ENCODE assay signal across 8 cellular contexts in the genomic region with DNA sequence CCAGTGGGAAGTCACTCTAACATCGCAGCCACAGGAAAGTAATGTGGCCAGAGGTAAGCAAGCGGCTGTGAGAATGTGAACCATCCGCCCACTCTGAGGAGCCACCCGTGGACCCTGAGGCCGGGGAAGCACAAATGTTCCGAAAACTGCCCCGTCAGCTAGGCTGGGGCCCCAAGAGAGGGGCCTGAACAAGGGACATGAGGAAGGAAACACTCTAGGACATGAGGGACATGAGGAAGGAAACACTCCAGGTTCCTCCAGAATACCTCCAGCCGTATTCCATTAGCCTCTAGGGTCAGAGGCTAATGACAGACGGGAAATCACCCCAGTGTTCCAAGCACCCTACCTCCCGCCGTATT. TPM values are rescaled to one million over a fixed set of nuclear protein-coding genes. Genes with fewer than 3 reads are reported as not detected.
A peak's percentile ranks its signal among the peaks of the same experiment; 100 is the strongest.
DNase-seq lines count a peak whose midpoint lies in the region; ATAC-seq and TF ChIP-seq lines count a peak whose summit lies in the region.

No MANE protein-coding gene starts in this region.

- H3K36me3 Mint-ChIP-seq in activated CD4-positive, alpha-beta T cell treated with anti-CD3 and anti-CD28 coated beads for 36 hours (ENCODE audit: low read depth): peaks cover 10% of the 10 kb centered on the region
- H3K36me3 Mint-ChIP-seq in activated CD4-positive, alpha-beta memory T cell treated with anti-CD3 and anti-CD28 coated beads, Interleukin-2, amount 10 ng/mL, durations not matched to agents 7 days and 5 days (ENCODE audit: low read depth): peaks cover 26% of the 10 kb centered on the region
- H3K36me3 Mint-ChIP-seq in progenitor cell of endocrine pancreas (ENCODE audit: insufficient read depth): peaks cover 2% of the 10 kb centered on the region

- intact Hi-C loops in activated CD4-positive, alpha-beta T cell treated with anti-CD3 and anti-CD28 coated beads for 36 hours (cut with DNase I, micrococcal nuclease): loop anchor here (1.0 to 10.0 kb wide), 4 partner anchors 66 to 309 kb away; partner anchors contain the start of genes RNF135 (in 2 of the 2) and NF1 (in 1 of the 2)
- intact Hi-C loops in Right ventricle myocardium superior (cut with DNase I): no loop called here

- peaks cover 41% of the 10 kb centered on the region for H3K4me1 Mint-ChIP-seq in activated CD4-positive, alpha-beta T cell treated with anti-CD3 and anti-CD28 coated beads for 36 hours
- H3K4me1 Mint-ChIP-seq in activated CD4-positive, alpha-beta memory T cell treated with anti-CD3 and anti-CD28 coated beads, Interleukin-2, amount 10 ng/mL, durations not matched to agents 7 days and 5 days: peaks cover 51% of the 10 kb centered on the region
- peaks cover 10% of the 10 kb centered on the region for H3K4me1 Mint-ChIP-seq in progenitor cell of endocrine pancreas (ENCODE audit: low read depth)

- ATAC-seq in activated CD4-positive, alpha-beta T cell treated with anti-CD3 and anti-CD28 coated beads for 36 hours: peak; percentile 28
- ATAC-seq in HG03064 (IDR thresholded peaks at IDR 0.05; ENCODE audit: low read depth, unreplicated experiment) (peak; percentile 42), Right ventricle myocardium superior (ENCODE audit: poor library complexity) (peak; percentile 59)

- H3K27ac Mint-ChIP-seq in activated CD4-positive, alpha-beta T cell treated with anti-CD3 and anti-CD28 coated beads for 36 hours: peak overlapping the region; percentile 87
- peak overlapping the region; percentile 77 for H3K27ac Mint-ChIP-seq in activated CD4-positive, alpha-beta memory T cell treated with anti-CD3 and anti-CD28 coated beads, Interleukin-2, amount 10 ng/mL, durations not matched to agents 7 days and 5 days
- H3K27ac Mint-ChIP-seq in progenitor cell of endocrine pancreas: peak overlapping the region; percentile 98

- H3K27me3 Mint-ChIP-seq in activated CD4-positive, alpha-beta T cell treated with anti-CD3 and anti-CD28 coated beads for 36 hours: no peaks in the 10 kb centered on the region
- no peaks in the 10 kb centered on the region for H3K27me3 Mint-ChIP-seq in activated CD4-positive, alpha-beta memory T cell treated with anti-CD3 and anti-CD28 coated beads, Interleukin-2, amount 10 ng/mL, durations not matched to agents 7 days and 5 days
- peaks cover 3% of the 10 kb centered on the region for H3K27me3 Mint-ChIP-seq in progenitor cell of endocrine pancreas

- POLR2A ChIA-PET in activated CD4-positive, alpha-beta T cell treated with anti-CD3 and anti-CD28 coated beads for 36 hours (lab: Charles Lee): no interaction called here
- POLR2A ChIA-PET in activated CD4-positive, alpha-beta memory T cell treated with anti-CD3 and anti-CD28 coated beads, Interleukin-2, amount 10 ng/mL, durations not matched to agents 7 days and 5 days (lab: Charles Lee): interaction anchor here (1.4 to 2.5 kb wide), 3 partner anchors 10 to 159 kb away, joined by 4 to 12 read pairs (median 4); partner anchors contain the start of gene RNF135

- H3K9me3 Mint-ChIP-seq in activated CD4-positive, alpha-beta T cell treated with anti-CD3 and anti-CD28 coated beads for 36 hours (ENCODE audit: low read depth): no peaks in the 10 kb centered on the region
- H3K9me3 Mint-ChIP-seq in activated CD4-positive, alpha-beta memory T cell treated with anti-CD3 and anti-CD28 coated beads, Interleukin-2, amount 10 ng/mL, durations not matched to agents 7 days and 5 days: no peaks in the 10 kb centered on the region
- H3K9me3 Mint-ChIP-seq in progenitor cell of endocrine pancreas (ENCODE audit: low read depth): no peaks in the 10 kb centered on the region

- TF ChIP-seq CTCF in progenitor cell of endocrine pancreas (IDR thresholded peaks at IDR 0.05; ENCODE audit: unreplicated experiment): no peak

- H3K4me3 Mint-ChIP-seq in activated CD4-positive, alpha-beta T cell treated with anti-CD3 and anti-CD28 coated beads for 36 hours: peak overlapping the region; percentile 88
- peak overlapping the region; percentile 94 for H3K4me3 Mint-ChIP-seq in activated CD4-positive, alpha-beta memory T cell treated with anti-CD3 and anti-CD28 coated beads, Interleukin-2, amount 10 ng/mL, durations not matched to agents 7 days and 5 days
- H3K4me3 Mint-ChIP-seq in progenitor cell of endocrine pancreas (ENCODE audit: low read depth): peak overlapping the region; percentile 88

- CTCF ChIA-PET in activated CD4-positive, alpha-beta T cell treated with anti-CD3 and anti-CD28 coated beads for 36 hours (lab: Charles Lee): interaction anchor here (1.7 kb wide), 1 partner anchor 309 kb away, joined by 3 read pairs; no protein-coding TSS in a partner anchor
- CTCF ChIA-PET in activated CD4-positive, alpha-beta memory T cell treated with anti-CD3 and anti-CD28 coated beads, Interleukin-2, amount 10 ng/mL, durations not matched to agents 7 days and 5 days (lab: Charles Lee): interaction anchor here (0.7 kb wide), 1 partner anchor 80 kb away, joined by 3 read pairs; no protein-coding TSS in a partner anchor

- peak; percentile 32 for DNase-seq in activated CD4-positive, alpha-beta T cell treated with anti-CD3 and anti-CD28 coated beads for 36 hours
- no peak for DNase-seq in activated CD4-positive, alpha-beta T cell treated with anti-CD3 and anti-CD28 coated beads for 1 hour
- peak; percentile 33 for DNase-seq in activated CD4-positive, alpha-beta memory T cell treated with anti-CD3 and anti-CD28 coated beads, Interleukin-2, amount 10 ng/mL, durations not matched to agents 7 days and 5 days
- DNase-seq in Right ventricle myocardium superior: peak; percentile 41
- DNase-seq in progenitor cell of endocrine pancreas (ENCODE audit: low spot score, unreplicated experiment): no peak
- DNase-seq in NCI-H524 (lab: John Stamatoyannopoulos, UW): no peak
- DNase-seq in globus pallidus (ENCODE audit: low spot score): no peak

RNA-seq across cellular contexts. Expression of gene TEFM, which starts 0.3 kb away (rescaled TPM):
- total RNA-seq in activated CD4-positive, alpha-beta T cell treated with anti-CD3 and anti-CD28 coated beads for 36 hours: 10 to 100 TPM; 13.4 to 15.3 TPM
- 10 to 100 TPM; 14.3 to 14.9 TPM for total RNA-seq in activated CD4-positive, alpha-beta memory T cell treated with anti-CD3 and anti-CD28 coated beads, Interleukin-2, amount 10 ng/mL, durations not matched to agents 7 days and 5 days
- total RNA-seq in Right ventricle myocardium superior (10.2 TPM), progenitor cell of endocrine pancreas (17.3 and 17.7 TPM in 2 replicates)

RNA-seq across cellular contexts. Expression of gene ADAP2, which starts 16.0 kb away (rescaled TPM):
- 1 to 10 TPM in 1 of 2 experiments, under 1 TPM in 1; 0.72 to 1.2 TPM for total RNA-seq in activated CD4-positive, alpha-beta T cell treated with anti-CD3 and anti-CD28 coated beads for 36 hours
- total RNA-seq in activated CD4-positive, alpha-beta memory T cell treated with anti-CD3 and anti-CD28 coated beads, Interleukin-2, amount 10 ng/mL, durations not matched to agents 7 days and 5 days: under 1 TPM; 0.43 to 0.65 TPM
- total RNA-seq in Right ventricle myocardium superior (7.6 TPM), progenitor cell of endocrine pancreas (1.2 and 2.3 TPM in 2 replicates)

Comparison
In these comparisons a context has a peak if more than half of its experiments do, and no peak if none do; other contexts are left out.
1. DNase-seq: peak in activated CD4-positive, alpha-beta T cell treated with anti-CD3 and anti-CD28 coated beads for 36 hours (single experiment), activated CD4-positive, alpha-beta memory T cell treated with anti-CD3 and anti-CD28 coated beads, Interleukin-2, amount 10 ng/mL, durations not matched to agents 7 days and 5 days (single experiment) and Right ventricle myocardium superior (single experiment); none in activated CD4-positive, alpha-beta T cell treated with anti-CD3 and anti-CD28 coated beads for 1 hour (single experiment), progenitor cell of endocrine pancreas (single experiment), NCI-H524 (0 of 2) and globus pallidus (single experiment).
2. Peak in every context shown above with its lines, with median percentiles within 50 percentile points of each other: ATAC-seq, H3K27ac Mint-ChIP-seq and H3K4me3 Mint-ChIP-seq.